16 cellular contexts compared by ENCODE assay signal in the genomic region with DNA sequence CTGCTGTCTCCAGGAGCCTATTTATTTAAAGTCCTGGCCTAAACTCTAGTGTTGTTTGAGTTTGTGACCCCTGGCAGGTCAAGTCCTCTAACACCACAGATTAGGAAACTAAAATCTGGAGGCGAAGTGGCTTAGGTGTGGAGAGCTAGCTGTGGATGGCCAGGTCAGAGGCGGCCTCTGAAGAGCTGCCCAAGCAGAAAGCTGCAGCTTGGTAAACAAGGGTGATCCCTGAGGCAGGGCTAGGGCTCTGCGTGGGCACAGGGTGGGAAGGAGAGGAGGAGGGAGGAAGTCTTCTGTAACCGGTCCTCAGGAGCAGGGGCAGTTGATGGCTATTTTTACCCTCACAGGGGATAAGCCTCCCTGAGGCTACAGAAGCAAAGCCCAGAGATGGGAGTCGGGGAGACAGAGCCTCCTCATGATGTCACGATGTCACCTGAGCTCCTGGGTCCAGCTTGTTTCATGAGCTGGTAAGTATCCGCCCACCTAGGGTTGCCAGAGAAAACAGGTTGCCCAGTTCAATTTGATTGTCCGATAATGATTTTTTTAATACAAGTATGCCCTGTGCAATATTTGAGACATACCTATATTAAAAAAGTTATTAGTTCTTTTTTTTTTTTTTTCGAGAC. TPM values are rescaled to one million over a fixed set of nuclear protein-coding genes. Genes with fewer than 3 reads are reported as not detected.
DNase-seq lines count a peak whose midpoint lies in the region; ATAC-seq lines count a peak whose summit lies in the region.
"Had no signal": no experiment of that assay in that cellular context is flagged by ENCODE, and none has a peak within 500 bp of the region (broad histone marks: within the 10 kb centered on the region; RNA-seq: fewer than 3 reads in every experiment).

No MANE protein-coding gene starts in this region.

- peak overlapping the region; percentile 20 for H3K18ac ChIP-seq in neuronal stem cell (ENCODE audit: low read length)

- no peaks in the 10 kb centered on the region for H3K27me3 ChIP-seq in BLaER1 treated with 17β-estradiol and CSF1 and Interleukin-3, amounts not matched to agents 10 nM and 100 nM
- H3K27me3 ChIP-seq in Karpas-422 (ENCODE audit: low read length), result no peaks in the 10 kb centered on the region
- H3K27me3 ChIP-seq in neuronal stem cell (ENCODE audit: control insufficient read depth in 3 of 3, insufficient read depth in 3 of 3, low read depth in 1 of 3, low read length in 3 of 3), result no peaks in the 10 kb centered on the region

- H3K27ac ChIP-seq in BLaER1 treated with 17β-estradiol and CSF1 and Interleukin-3, amounts not matched to agents 10 nM and 100 nM, result no peak overlapping the region
- H3K27ac ChIP-seq in Karpas-422 (ENCODE audit: low read length), result peak overlapping the region; percentile 97
- no peak overlapping the region for H3K27ac ChIP-seq in neuronal stem cell (replicated peaks; ENCODE audit: low read length)

- H2BK5ac ChIP-seq in neuronal stem cell (ENCODE audit: low read length), result no peak overlapping the region

- WGBS in neuronal stem cell (ENCODE audit: extremely low coverage in 2 of 2, insufficient read length in 2 of 2, insufficient replicate concordance in 1 of 2), 2 donors, result no CpG with 5 or more reads among the region's 9 CpGs

- no peaks in the 10 kb centered on the region for H3K9me2 ChIP-seq in Karpas-422 (replicated peaks; ENCODE audit: insufficient read depth, low read length)

- DNase-seq in Karpas-422 (no peak), left lobe of liver (ENCODE audit: low spot score) (peak; percentile 78), neuronal stem cell (ENCODE audit: low spot score) (no peak), GF-D8 (lab: John Stamatoyannopoulos, UW) (no peak)
- no peak for DNase-seq in activated CD4-positive, alpha-beta memory T cell treated with anti-CD3 and anti-CD28 coated beads, Interleukin-2, amount 10 ng/mL, durations not matched to agents 7 days and 5 days
- DNase-seq: ACHN; CD4-positive, alpha-beta memory T cell; H7; IMR-90; NCI-H1436; NCI-H2029 treated with DMSO at 0.1 percent for 48 hours; NCI-H2227 treated with DMSO at 0.1 percent for 48 hours; NCI-H524 treated with DMSO at 0.1 percent for 48 hours; PC-3 had no signal

- H3K4me2 ChIP-seq in BLaER1 treated with 17β-estradiol and CSF1 and Interleukin-3, amounts not matched to agents 10 nM and 100 nM, result peak overlapping the region in 9 of 11 experiments; percentile 1 to 62 (median 42); a peak in 11 of 22 replicates
- peak overlapping the region; percentile 79 for H3K4me2 ChIP-seq in Karpas-422 (ENCODE audit: low read depth, low read length, poor library complexity, severe bottlenecking)
- H3K4me2 ChIP-seq in neuronal stem cell (ENCODE audit: insufficient read depth, low read length, poor library complexity, severe bottlenecking), result no peak overlapping the region

- no peak overlapping the region for H3K27ac Mint-ChIP-seq in activated CD4-positive, alpha-beta memory T cell treated with anti-CD3 and anti-CD28 coated beads, Interleukin-2, amount 10 ng/mL, durations not matched to agents 7 days and 5 days
- H3K27ac Mint-ChIP-seq: CD4-positive, alpha-beta memory T cell had no signal

- H3K36me3 ChIP-seq in BLaER1 treated with 17β-estradiol and CSF1 and Interleukin-3, amounts not matched to agents 10 nM and 100 nM, result no peaks in the 10 kb centered on the region
- H3K36me3 ChIP-seq in Karpas-422 (ENCODE audit: insufficient read depth, low read length), result no peaks in the 10 kb centered on the region
- no peaks in the 10 kb centered on the region for H3K36me3 ChIP-seq in neuronal stem cell (replicated peaks in 1 of 2; ENCODE audit: control insufficient read depth in 2 of 2, insufficient read depth in 2 of 2, low read length in 2 of 2)

- H3K4me1 Mint-ChIP-seq in activated CD4-positive, alpha-beta memory T cell treated with anti-CD3 and anti-CD28 coated beads, Interleukin-2, amount 10 ng/mL, durations not matched to agents 7 days and 5 days, result no peaks in the 10 kb centered on the region

- H3K27me3 Mint-ChIP-seq in activated CD4-positive, alpha-beta memory T cell treated with anti-CD3 and anti-CD28 coated beads, Interleukin-2, amount 10 ng/mL, durations not matched to agents 7 days and 5 days, result peaks cover 1% of the 10 kb centered on the region

- H2AFZ ChIP-seq in Karpas-422 (ENCODE audit: low read length), result peak overlapping the region; percentile 54; the same call in 1 of the 2 replicates
- peak overlapping the region; percentile 18 for H2AFZ ChIP-seq in neuronal stem cell (ENCODE audit: low read length)

- no peak overlapping the region for H3K4ac ChIP-seq in neuronal stem cell (ENCODE audit: low read length)

- no peak overlapping the region for H2AK5ac ChIP-seq in neuronal stem cell (ENCODE audit: low read depth, low read length)

- no peaks in the 10 kb centered on the region for H3K9me3 Mint-ChIP-seq in activated CD4-positive, alpha-beta memory T cell treated with anti-CD3 and anti-CD28 coated beads, Interleukin-2, amount 10 ng/mL, durations not matched to agents 7 days and 5 days
- H3K9me3 Mint-ChIP-seq: CD4-positive, alpha-beta memory T cell had no signal

- H3K36me3 Mint-ChIP-seq in activated CD4-positive, alpha-beta memory T cell treated with anti-CD3 and anti-CD28 coated beads, Interleukin-2, amount 10 ng/mL, durations not matched to agents 7 days and 5 days (ENCODE audit: low read depth), result no peaks in the 10 kb centered on the region
- H3K36me3 Mint-ChIP-seq: CD4-positive, alpha-beta memory T cell had no signal

- H2BK15ac ChIP-seq in neuronal stem cell (ENCODE audit: low read length), result no peak overlapping the region

- H3K4me3 ChIP-seq in BLaER1 treated with 17β-estradiol and CSF1 and Interleukin-3, amounts not matched to agents 10 nM and 100 nM, result no peak overlapping the region
- H3K4me3 ChIP-seq in Karpas-422 (ENCODE audit: low read length), result no peak overlapping the region
- H3K4me3 ChIP-seq in neuronal stem cell (ENCODE audit: low read length in 2 of 2), result no peak overlapping the region

- no peak overlapping the region for H2BK12ac ChIP-seq in neuronal stem cell (ENCODE audit: low read length)

- H4K91ac ChIP-seq in neuronal stem cell (ENCODE audit: low read depth, low read length, poor library complexity), result no peak overlapping the region

- no peak overlapping the region for H3K4me3 Mint-ChIP-seq in activated CD4-positive, alpha-beta memory T cell treated with anti-CD3 and anti-CD28 coated beads, Interleukin-2, amount 10 ng/mL, durations not matched to agents 7 days and 5 days

- H3K14ac ChIP-seq in neuronal stem cell (ENCODE audit: low read length), result no peak overlapping the region

- peaks cover 0 to 49% (median 42%) of the 10 kb centered on the region in 10 experiments; a peak in 14 of 20 replicates for H3K4me1 ChIP-seq in BLaER1 treated with 17β-estradiol and CSF1 and Interleukin-3, amounts not matched to agents 10 nM and 100 nM
- peaks cover 90% of the 10 kb centered on the region for H3K4me1 ChIP-seq in Karpas-422 (ENCODE audit: low read length)
- H3K4me1 ChIP-seq in neuronal stem cell (ENCODE audit: control insufficient read depth in 2 of 2, insufficient read depth in 1 of 2, low read depth in 1 of 2, low read length in 2 of 2), result peaks cover 12 to 39% of the 10 kb centered on the region in 2 donors

- peak; percentile 86 for ATAC-seq in left lobe of liver
- ATAC-seq in HG02678 (IDR thresholded peaks at IDR 0.05; ENCODE audit: unreplicated experiment), result no peak
- ATAC-seq: PC-3 had no signal

- H2BK120ac ChIP-seq in neuronal stem cell (ENCODE audit: low read depth, low read length), result no peak overlapping the region

- POLR2A ChIA-PET in activated CD4-positive, alpha-beta memory T cell treated with anti-CD3 and anti-CD28 coated beads, Interleukin-2, amount 10 ng/mL, durations not matched to agents 7 days and 5 days (lab: Charles Lee), result interaction anchor here (0.6 kb wide), 1 partner anchor 302 kb away, joined by 3 read pairs; no protein-coding TSS in a partner anchor

- H4K8ac ChIP-seq in neuronal stem cell (ENCODE audit: low read depth, low read length), result no peak overlapping the region

- H3K9ac ChIP-seq in BLaER1 treated with 17β-estradiol and CSF1 and Interleukin-3, amounts not matched to agents 10 nM and 100 nM, result no peak overlapping the region
- peak overlapping the region; percentile 46 for H3K9ac ChIP-seq in Karpas-422 (ENCODE audit: low read length)
- H3K9ac ChIP-seq in neuronal stem cell (ENCODE audit: low read depth, low read length, poor library complexity), result no peak overlapping the region

- H3K9me3 ChIP-seq in BLaER1 treated with 17β-estradiol and CSF1 and Interleukin-3, amounts not matched to agents 10 nM and 100 nM (replicated peaks in 1 of 11), result no peaks in the 10 kb centered on the region
- H3K9me3 ChIP-seq in Karpas-422 (ENCODE audit: low read length), result no peaks in the 10 kb centered on the region
- no peaks in the 10 kb centered on the region for H3K9me3 ChIP-seq in neuronal stem cell (replicated peaks in 1 of 2; ENCODE audit: control insufficient read depth in 2 of 2, insufficient read depth in 1 of 2, low read depth in 1 of 2, low read length in 2 of 2)

- H3K23ac ChIP-seq in neuronal stem cell (ENCODE audit: low read depth, low read length, poor library complexity), result no peak overlapping the region

- CTCF ChIA-PET in activated CD4-positive, alpha-beta memory T cell treated with anti-CD3 and anti-CD28 coated beads, Interleukin-2, amount 10 ng/mL, durations not matched to agents 7 days and 5 days (lab: Charles Lee), result no interaction called here

- no peaks in the 10 kb centered on the region for H4K20me1 ChIP-seq in BLaER1 treated with 17β-estradiol and CSF1 and Interleukin-3, amounts not matched to agents 10 nM and 100 nM
- H4K20me1 ChIP-seq in Karpas-422 (ENCODE audit: insufficient read depth, low read depth, low read length), result no peaks in the 10 kb centered on the region

- H3K79me1 ChIP-seq in neuronal stem cell (ENCODE audit: low read depth, low read length), result no peaks in the 10 kb centered on the region

- H3K79me2 ChIP-seq in Karpas-422 (ENCODE audit: low read length), result no peaks in the 10 kb centered on the region

RNA-seq across cellular contexts. Expression of a gene that starts 25.9 kb away (rescaled TPM):
- 28.4 and 30.0 TPM in 2 replicates for total RNA-seq in Karpas-422 (2014; rRNA removed; shearing (Covaris generic); ENCODE audit: low replicate concordance)
- 12.1 TPM for total RNA-seq in left lobe of liver
- polyA plus RNA-seq in neuronal stem cell (2013, experiment 1 of 2), result 171 TPM
- polyA plus RNA-seq in neuronal stem cell (2013, experiment 2 of 2), result 171 TPM
- 10 to 100 TPM; 14.3 to 15.9 TPM for total RNA-seq in activated CD4-positive, alpha-beta memory T cell treated with anti-CD3 and anti-CD28 coated beads, Interleukin-2, amount 10 ng/mL, durations not matched to agents 7 days and 5 days
